ENCODE assay signal across 24 cellular contexts in genomic region chr9:88952976-88953375, GRCh38. TPM values are rescaled to one million over a fixed set of nuclear protein-coding genes. Genes with fewer than 3 reads are reported as not detected.
DNase-seq lines count a peak whose midpoint lies in the region; ATAC-seq and TF ChIP-seq lines count a peak whose summit lies in the region.
"Had no signal": no experiment of that assay in that cellular context is flagged by ENCODE, and none has a peak within 500 bp of the region (broad histone marks: within the 10 kb centered on the region; RNA-seq: fewer than 3 reads in every experiment).

No MANE protein-coding gene starts in this region.

- H4K20me1 ChIP-seq in mammary epithelial cell (ENCODE audit: insufficient read depth, low read length), result no peaks in the 10 kb centered on the region

- ATAC-seq in heart right ventricle, result peak in 1 of 8 donors; percentile 7
- no peak for ATAC-seq in left cardiac atrium
- no peak for ATAC-seq in GM18505 (IDR thresholded peaks at IDR 0.05; ENCODE audit: unreplicated experiment)
- no peak for ATAC-seq in GM21529 (IDR thresholded peaks at IDR 0.05; ENCODE audit: unreplicated experiment)
- ATAC-seq: esophagus mucosa, left lobe of liver had no signal

- H3K4me3 ChIP-seq in heart right ventricle (no peak overlapping the region), mammary epithelial cell (replicated peaks in 1 of 3; ENCODE audit: insufficient read depth in 1 of 3, low read depth in 2 of 3, low read length in 3 of 3) (no peak overlapping the region), mesodermal cell (ENCODE audit: extremely low read depth, insufficient read depth, low read length, poor library complexity, severe bottlenecking) (no peak overlapping the region)
- H3K4me3 ChIP-seq: adrenal gland, thoracic aorta had no signal

- no peak overlapping the region for H3K4me2 ChIP-seq in mammary epithelial cell (ENCODE audit: insufficient read depth, low read depth, low read length)

- no peaks in the 10 kb centered on the region for H3K79me2 ChIP-seq in mammary epithelial cell (ENCODE audit: insufficient read depth, low read length)

- no TSS peak for BruUV-seq in mammary epithelial cell (replicated peaks; lab: Mats Ljungman, UMichigan)

- H2AFZ ChIP-seq in mammary epithelial cell (ENCODE audit: low read depth, low read length), result peak overlapping the region; percentile 71

- H3K4me1 ChIP-seq in heart right ventricle, result peaks cover 5 to 52% (median 32%) of the 10 kb centered on the region in 9 donors
- peaks cover 27% of the 10 kb centered on the region for H3K4me1 ChIP-seq in mammary epithelial cell (ENCODE audit: insufficient read depth, low read length)
- H3K4me1 ChIP-seq in mesodermal cell (ENCODE audit: control insufficient read depth, insufficient read depth, low read length, poor library complexity, severe bottlenecking), result peaks cover 25% of the 10 kb centered on the region

- H3K27me3 ChIP-seq in heart right ventricle (peaks cover 0 to 9% (median 0%) of the 10 kb centered on the region in 7 donors), mammary epithelial cell (ENCODE audit: insufficient read depth, low read length) (no peaks in the 10 kb centered on the region)
- H3K27me3 ChIP-seq: adrenal gland had no signal

- CTCF ChIA-PET in mammary epithelial cell (lab: Charles Lee; ENCODE audit: low non-redundant PET), result no interaction called here

- no peaks in the 10 kb centered on the region for H3K36me3 ChIP-seq in heart right ventricle
- no peaks in the 10 kb centered on the region for H3K36me3 ChIP-seq in mammary epithelial cell (ENCODE audit: insufficient read depth, low read length)
- H3K36me3 ChIP-seq in mesodermal cell (ENCODE audit: control insufficient read depth, insufficient read depth, low read length), result no peaks in the 10 kb centered on the region
- H3K36me3 ChIP-seq: adrenal gland, thoracic aorta had no signal

- DNase-seq in heart right ventricle (no peak), left cardiac atrium (no peak), mammary epithelial cell (no peak), substantia nigra (lab: John Stamatoyannopoulos, UW) (no peak), mesenteric fat pad (ENCODE audit: low spot score) (no peak)
- DNase-seq: activated CD4-positive, alpha-beta T cell treated with anti-CD3 and anti-CD28 coated beads, Interleukin-2, amount 10 ng/mL, durations not matched to agents 7 days and 5 days; activated CD8-positive, alpha-beta memory T cell treated with anti-CD3 and anti-CD28 coated beads, Interleukin-2, amount 50 U/mL, for 48 hours; activated effector memory CD4-positive, alpha-beta T cell treated with anti-CD3 and anti-CD28 coated beads, Interleukin-2, amount 50 U/mL, for 16 hours; adrenal gland; DMS 273 treated with DMSO at 0.1 percent for 48 hours; effector CD8-positive, alpha-beta T cell; GOT3; KG1; NCI-H187 treated with DMSO at 0.1 percent for 48 hours; SHP77 treated with DMSO at 0.1 percent for 48 hours had no signal

- H3K27ac ChIP-seq in heart right ventricle, result peak overlapping the region in 8 of 10 donors; percentile 2 to 65 (median 53)
- H3K27ac ChIP-seq in mammary epithelial cell (ENCODE audit: insufficient read depth, low read depth, low read length), result no peak overlapping the region
- peak overlapping the region; percentile 63 for H3K27ac ChIP-seq in mesodermal cell (ENCODE audit: low read depth, low read length, severe bottlenecking)
- H3K27ac ChIP-seq in substantia nigra (ENCODE audit: low read depth, low read length, poor library complexity, severe bottlenecking), result peak overlapping the region; percentile 16
- H3K27ac ChIP-seq: C4-2B, thoracic aorta, VCaP had no signal

- TF ChIP-seq POLR2A in GM18505 (IDR thresholded peaks at IDR 0.05; ENCODE audit: borderline replicate concordance, extremely low read depth, insufficient read depth, insufficient read length), result no peak

- dilution Hi-C loops in mammary epithelial cell (cut with HindIII; ENCODE audit: low sequenced_read_pairs), result no loop called here

- intact Hi-C loops in heart right ventricle (cut with DNase I), result loop anchor here in 3 of 10 donors (5.0 to 10.0 kb wide), 3 partner anchors 34 to 148 kb away; partner anchors contain the start of gene S1PR3 (in 1 of the 3)
- intact Hi-C loops in left cardiac atrium (cut with DNase I), result loop anchor here in 1 of 2 donors (5.0 kb wide), 1 partner anchor 39 kb away; the partner anchor contains the start of gene S1PR3
- intact Hi-C loops in mammary epithelial cell (cut with micrococcal nuclease), result no loop called here

- H3K9me3 ChIP-seq in heart right ventricle, result peaks cover 0 to 4% (median 0%) of the 10 kb centered on the region in 11 donors
- H3K9me3 ChIP-seq in mammary epithelial cell (replicated peaks; ENCODE audit: insufficient read depth, low read length), result no peaks in the 10 kb centered on the region
- no peaks in the 10 kb centered on the region for H3K9me3 ChIP-seq in mesodermal cell (ENCODE audit: control insufficient read depth, low read length)
- H3K9me3 ChIP-seq: adrenal gland, thoracic aorta had no signal

- H3K9ac ChIP-seq in mammary epithelial cell (ENCODE audit: insufficient read depth, low read length), result no peak overlapping the region

- WGBS in heart right ventricle, 2 donors, result 81 to 89% methylated on average over 4 of the region's 4 CpGs
- WGBS in mammary epithelial cell (ENCODE audit: low coverage, missing lambda C conversion rate), result 33% methylated on average over 4 of the region's 4 CpGs
- WGBS in mesodermal cell (ENCODE audit: insufficient coverage in 2 of 2), 2 experiments, result 83 to 87% methylated on average over 1 to 3 of the region's 4 CpGs

- TF ChIP-seq CTCF in heart right ventricle (IDR thresholded peaks at IDR 0.05), result no peak
- TF ChIP-seq CTCF in mammary epithelial cell (conservative IDR thresholded peaks at IDR 0.05 in 1 of 2, IDR thresholded peaks at IDR 0.05 in 1 of 2; ENCODE audit: extremely low read depth in 1 of 2, insufficient read depth in 1 of 2, low read depth in 1 of 2, low read length in 2 of 2), result no peak

- in situ Hi-C loops in mammary epithelial cell (cut with MboI; ENCODE audit: low sequenced_read_pairs in 2 of 2), result no loop called here

RNA-seq across cellular contexts. Expression of gene S1PR3, which starts 38.3 kb away (rescaled TPM):
- total RNA-seq in heart right ventricle (10 to 100 TPM in 7 of 10 donors, 1 to 10 TPM in 3; 3.6 to 61.6 (median 13.1) TPM), left cardiac atrium (10 to 100 TPM; 24.4 to 25.3 TPM), mammary epithelial cell (1 to 10 TPM; 2.5 to 6.0 TPM), mesenteric fat pad (13.9 TPM)
- polyA plus RNA-seq in heart right ventricle (10 to 100 TPM; 12.7 to 13.9 TPM), mammary epithelial cell (7.6 TPM)
- 10.3 TPM for polyA minus RNA-seq in mammary epithelial cell
- polyA plus RNA-seq in mesodermal cell (2013, experiment 1 of 2), result 33.1 TPM
- polyA plus RNA-seq in mesodermal cell (2013, experiment 2 of 2), result 31.2 TPM
- total RNA-seq: G401 had no signal
